ENCODE assay signal across 1 cellular context in the genomic region with DNA sequence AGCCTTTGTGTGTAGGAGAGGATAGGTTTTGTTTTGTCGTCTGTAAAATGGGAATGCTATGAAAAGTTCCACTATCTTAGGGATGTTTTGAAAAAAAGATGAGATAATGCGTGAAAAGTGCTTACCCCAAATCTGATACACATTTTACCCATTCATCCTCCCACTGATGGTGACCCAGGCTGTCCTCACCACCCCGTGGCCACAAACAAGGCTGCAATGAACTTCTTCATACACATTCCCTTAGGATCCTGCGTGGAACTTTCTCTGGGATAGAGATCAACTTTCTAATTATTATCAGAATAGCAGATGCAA.
TF ChIP-seq lines count a peak whose summit lies in the region.

No MANE protein-coding gene starts in this region.

TF ChIP-seq in GM23338, 12 proteins besides CTCF, POLR2A, EP300 and RAD21 (continued from another document):
- TF ChIP-seq ZNF462 (CRISPR knock-in tag; IDR thresholded peaks at IDR 0.05) (no peak), EZH2 (IDR thresholded peaks at IDR 0.05; ENCODE audit: low read depth, unreplicated experiment) (no peak), ZNF331 (CRISPR knock-in tag; IDR thresholded peaks at IDR 0.05; ENCODE audit: low read depth) (no peak), POLR2AphosphoS5 (IDR thresholded peaks at IDR 0.05; ENCODE audit: low read depth) (no peak), CREB1 (CRISPR knock-in tag; IDR thresholded peaks at IDR 0.05; ENCODE audit: low read depth) (no peak), NANOG (IDR thresholded peaks at IDR 0.05; ENCODE audit: borderline replicate concordance) (no peak), ZNF114 (CRISPR knock-in tag; IDR thresholded peaks at IDR 0.05) (no peak), REST (IDR thresholded peaks at IDR 0.05; ENCODE audit: unreplicated experiment) (no peak), EZH2phosphoT487 (IDR thresholded peaks at IDR 0.05; ENCODE audit: unreplicated experiment) (no peak), JUNB (IDR thresholded peaks at IDR 0.05; ENCODE audit: unreplicated experiment) (no peak)
- TF ChIP-seq, protein P1, sequence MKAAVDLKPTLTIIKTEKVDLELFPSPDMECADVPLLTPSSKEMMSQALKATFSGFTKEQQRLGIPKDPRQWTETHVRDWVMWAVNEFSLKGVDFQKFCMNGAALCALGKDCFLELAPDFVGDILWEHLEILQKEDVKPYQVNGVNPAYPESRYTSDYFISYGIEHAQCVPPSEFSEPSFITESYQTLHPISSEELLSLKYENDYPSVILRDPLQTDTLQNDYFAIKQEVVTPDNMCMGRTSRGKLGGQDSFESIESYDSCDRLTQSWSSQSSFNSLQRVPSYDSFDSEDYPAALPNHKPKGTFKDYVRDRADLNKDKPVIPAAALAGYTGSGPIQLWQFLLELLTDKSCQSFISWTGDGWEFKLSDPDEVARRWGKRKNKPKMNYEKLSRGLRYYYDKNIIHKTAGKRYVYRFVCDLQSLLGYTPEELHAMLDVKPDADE (IDR thresholded peaks at IDR 0.05) = no peak
